Comparison of ENCODE assay signal across 11 cellular contexts in genomic region chr10:124735491-124736286, GRCh38. TPM values are rescaled to one million over a fixed set of nuclear protein-coding genes. Genes with fewer than 3 reads are reported as not detected.
A peak's percentile ranks its signal among the peaks of the same experiment; 100 is the strongest.
DNase-seq lines count a peak whose midpoint lies in the region; ATAC-seq, FAIRE-seq and TF ChIP-seq lines count a peak whose summit lies in the region.
"Had no signal": no experiment of that assay in that cellular context is flagged by ENCODE, and none has a peak within 500 bp of the region (broad histone marks: within the 10 kb centered on the region; RNA-seq: fewer than 3 reads in every experiment).

No MANE protein-coding gene starts in this region.

- no peak for DNase-seq in IMR-90
- no peak for DNase-seq in WTC11 (ENCODE audit: low spot score)
- peak; percentile 6 for DNase-seq in kidney tubule cell (ENCODE audit: low spot score)
- DNase-seq in small intestine = no peak
- DNase-seq in GF-D8 (lab: John Stamatoyannopoulos, UW) = no peak
- DNase-seq in midbrain (lab: John Stamatoyannopoulos, UW) = no peak
- DNase-seq: activated naive CD4-positive, alpha-beta T cell treated with anti-CD3 and anti-CD28 coated beads for 36 hours; mesendoderm; stimulated activated CD4-positive, alpha-beta T cell treated with anti-CD3 and anti-CD28 coated beads, Interleukin-4, amount 100 ng/mL, for 1 hour had no signal

- dilution Hi-C loops in IMR-90 (cut with HindIII; ENCODE audit: low sequenced_read_pairs, unreplicated experiment) = no loop called here

- no peak overlapping the region for H3K4ac ChIP-seq in IMR-90 (ENCODE audit: low read depth, low read length)

- no peak overlapping the region for H4K8ac ChIP-seq in IMR-90 (ENCODE audit: low read depth in 2 of 2, low read length in 2 of 2)

- H3K27me3 Mint-ChIP-seq in WTC11 (ENCODE audit: low read depth) = no peaks in the 10 kb centered on the region; the same call in none of the 2 replicates

- H3K9me3 ChIP-seq in IMR-90 (ENCODE audit: control insufficient read depth, insufficient read depth, low read length) (no peaks in the 10 kb centered on the region), small intestine (ENCODE audit: control insufficient read depth, low read depth) (no peaks in the 10 kb centered on the region)

- H3K27me3 ChIP-seq in IMR-90 (ENCODE audit: control insufficient read depth, insufficient read depth, low read length) = no peaks in the 10 kb centered on the region
- H3K27me3 ChIP-seq in small intestine (ENCODE audit: control insufficient read depth in 2 of 2, insufficient read depth in 2 of 2, low read length in 2 of 2) = no peaks in the 10 kb centered on the region

- peaks cover 3 to 41% of the 10 kb centered on the region in 2 experiments; a peak in 3 of 4 replicates for H3K79me1 ChIP-seq in IMR-90 (ENCODE audit: low read depth in 1 of 2, low read length in 2 of 2)

- peaks cover 20% of the 10 kb centered on the region for H3K4me1 ChIP-seq in IMR-90 (ENCODE audit: control insufficient read depth, insufficient read depth, low read length)
- peaks cover 41 to 43% of the 10 kb centered on the region in 2 donors for H3K4me1 ChIP-seq in small intestine (ENCODE audit: control insufficient read depth in 2 of 2, insufficient read depth in 1 of 2, low read depth in 1 of 2, low read length in 1 of 2)

- H4K91ac ChIP-seq in IMR-90 (ENCODE audit: insufficient read depth, low read depth, low read length) = no peak overlapping the region

- TF ChIP-seq CTCF in IMR-90 (conservative IDR thresholded peaks at IDR 0.05; ENCODE audit: low read depth, low read length) (no peak), WTC11 (IDR thresholded peaks at IDR 0.05) (no peak)

- peak overlapping the region; percentile 20 for H2AK9ac ChIP-seq in IMR-90 (replicated peaks; ENCODE audit: low read depth, low read length, poor library complexity)

- no peak overlapping the region for H3K4me3 ChIP-seq in IMR-90 (ENCODE audit: insufficient read depth, low read depth, low read length)
- H3K4me3 ChIP-seq in small intestine (ENCODE audit: low read depth in 1 of 2, low read length in 2 of 2) = no peak overlapping the region

- H3K27ac Mint-ChIP-seq in WTC11 = no peak overlapping the region

- no peaks in the 10 kb centered on the region for H3K9me3 Mint-ChIP-seq in WTC11
- H3K9me3 Mint-ChIP-seq: activated naive CD4-positive, alpha-beta T cell treated with anti-CD3 and anti-CD28 coated beads for 36 hours had no signal

- no peak overlapping the region for H4K5ac ChIP-seq in IMR-90 (ENCODE audit: low read depth, low read length)

- H3K9ac ChIP-seq in IMR-90 (ENCODE audit: low read depth, low read length) = no peak overlapping the region

- intact Hi-C loops in IMR-90 (cut with micrococcal nuclease) = no loop called here

- no peak overlapping the region for H3K56ac ChIP-seq in IMR-90 (ENCODE audit: extremely low read depth, insufficient read depth, low read length)

- in situ Hi-C loops in IMR-90 (cut with MboI; ENCODE audit: low sequenced_read_pairs) = no loop called here

- H2AK5ac ChIP-seq in IMR-90 (ENCODE audit: low read depth, low read length) = no peak overlapping the region

- no peak for TF ChIP-seq POLR2A in IMR-90 (IDR thresholded peaks at IDR 0.05; ENCODE audit: low read depth, low read length)

- H3K23ac ChIP-seq in IMR-90 (ENCODE audit: low read depth, low read length) = no peak overlapping the region

- no peak overlapping the region; the same call in 1 of the 2 replicates for H3K27ac ChIP-seq in IMR-90 (ENCODE audit: insufficient read depth, low read length)
- peak overlapping the region; percentile 41 to 69 for H3K27ac ChIP-seq in small intestine (ENCODE audit: low read depth in 1 of 2, low read length in 1 of 2)

- H3K14ac ChIP-seq in IMR-90 (replicated peaks; ENCODE audit: low read depth, low read length) = no peak overlapping the region

- CTCF ChIA-PET in IMR-90 (lab: Yijun Ruan, JAX) = interaction anchor here (0.5 kb wide), 1 partner anchor 201 kb away, joined by 3 read pairs; no protein-coding TSS in a partner anchor
- CTCF ChIA-PET in WTC11 (lab: Charles Lee) = interaction anchor here (1.0 to 1.1 kb wide), 2 partner anchors 22 to 30 kb away, joined by 3 to 4 read pairs; no protein-coding TSS in a partner anchor

- POLR2A ChIA-PET in IMR-90 (lab: Charles Lee; ENCODE audit: unreplicated experiment) = no interaction called here
- POLR2A ChIA-PET in WTC11 (lab: Charles Lee) = interaction anchor here (1.1 to 1.5 kb wide), 2 partner anchors 11 to 27 kb away, joined by 3 to 4 read pairs; no protein-coding TSS in a partner anchor

- H2BK20ac ChIP-seq in IMR-90 (ENCODE audit: low read depth, low read length) = no peak overlapping the region

- H3K36me3 ChIP-seq in IMR-90 (ENCODE audit: control insufficient read depth, insufficient read depth, low read length) (0 out of 2 replicates have a peak, but pooled peaks cover 1% of the 10 kb centered on the region), small intestine (ENCODE audit: control insufficient read depth in 2 of 2, insufficient read depth in 2 of 2, low read length in 2 of 2) (peaks cover 0 to 3% of the 10 kb centered on the region in 2 donors)

- WGBS in IMR-90 (ENCODE audit: extremely low coverage in 2 of 2, insufficient read length in 1 of 2), 2 experiments = 85% methylated on average over 3 of the region's 15 CpGs; no CpG with 5 or more reads in 1 of the 2 experiments
- WGBS in small intestine, 3 donors = 86 to 91% (median 88%) methylated on average over 15 of the region's 15 CpGs

- H3K9me1 ChIP-seq in IMR-90 (ENCODE audit: insufficient read depth, low read length) = peaks cover 4% of the 10 kb centered on the region; the same call in 1 of the 2 replicates

- no peak overlapping the region for H2BK15ac ChIP-seq in IMR-90 (ENCODE audit: low read depth, low read length)

- peaks cover 48% of the 10 kb centered on the region for H3K4me1 Mint-ChIP-seq in WTC11

- no peak overlapping the region for H2BK120ac ChIP-seq in IMR-90 (ENCODE audit: low read depth, low read length)

- FAIRE-seq in small intestine (lab: Jason Lieb, UNC) = no peak

- BruUV-seq in IMR-90 (replicated peaks; lab: Mats Ljungman, UMichigan) = no TSS peak

- no peak overlapping the region; the same call in 1 of the 2 replicates for H3K4me2 ChIP-seq in IMR-90 (ENCODE audit: low read depth, low read length)

- no peak for TF ChIP-seq RAD21 in IMR-90 (IDR thresholded peaks at IDR 0.05; ENCODE audit: low read length)

- no peak overlapping the region for H2BK5ac ChIP-seq in IMR-90 (ENCODE audit: low read depth, low read length, poor library complexity, severe bottlenecking)

- H4K20me1 ChIP-seq in IMR-90 (ENCODE audit: insufficient read depth, low read length) = peaks cover 22% of the 10 kb centered on the region

- no peak for ATAC-seq in IMR-90 (ENCODE audit: low read depth)
- ATAC-seq in WTC11 = no peak
- ATAC-seq in HG02759 (IDR thresholded peaks at IDR 0.05; ENCODE audit: unreplicated experiment) = no peak
- no peak for ATAC-seq in HG03196 (IDR thresholded peaks at IDR 0.05; ENCODE audit: unreplicated experiment)

- H3K4me3 Mint-ChIP-seq in WTC11 = no peak overlapping the region
- H3K4me3 Mint-ChIP-seq: activated naive CD4-positive, alpha-beta T cell treated with anti-CD3 and anti-CD28 coated beads for 36 hours had no signal

- peak overlapping the region; percentile 59 for H2AFZ ChIP-seq in IMR-90 (replicated peaks; ENCODE audit: low read length, poor library complexity)

- peaks cover 5% of the 10 kb centered on the region; the same call in 1 of the 2 replicates for H3K36me3 Mint-ChIP-seq in WTC11

- H3K18ac ChIP-seq in IMR-90 (ENCODE audit: low read depth, low read length) = no peak overlapping the region

TF ChIP-seq in IMR-90, 13 proteins besides CTCF, POLR2A, EP300 and RAD21 (continues in another document):
- TF ChIP-seq FOS (IDR thresholded peaks at IDR 0.05; ENCODE audit: low read depth, low read length) (no peak), USF2 (IDR thresholded peaks at IDR 0.05; ENCODE audit: low read depth, low read length) (no peak), BHLHE40 (IDR thresholded peaks at IDR 0.05; ENCODE audit: low read depth, low read length) (no peak), MAFK (IDR thresholded peaks at IDR 0.05; ENCODE audit: low read depth, low read length) (no peak), RCOR1 (IDR thresholded peaks at IDR 0.05; ENCODE audit: insufficient replicate concordance, low read length) (no peak), NFE2L2 (IDR thresholded peaks at IDR 0.05; ENCODE audit: low read depth, low read length) (no peak)

TF ChIP-seq in WTC11, 78 proteins besides CTCF, POLR2A, EP300 and RAD21:
- TF ChIP-seq ZNF396 (CRISPR knock-in tag; IDR thresholded peaks at IDR 0.05; ENCODE audit: borderline replicate concordance) = no peak
- TF ChIP-seq ZNF121 (CRISPR knock-in tag; IDR thresholded peaks at IDR 0.05) = 0 out of 2 replicates have a peak, but pooled peaks have one; percentile 27

RNA-seq across cellular contexts. Expression of gene FAM53B, which starts 8.5 kb away (rescaled TPM):
- total RNA-seq in IMR-90 (2012; rRNA removed) = 5.3 and 5.7 TPM in 2 replicates
- polyA plus RNA-seq in IMR-90 (2012; rRNA removed) = 3.8 and 5.0 TPM in 2 replicates
- polyA plus RNA-seq in IMR-90 (2012; cell fraction: cytosol; rRNA removed) = 2.5 and 4.1 TPM in 2 replicates
- 7.0 and 12.4 TPM in 2 replicates for polyA plus RNA-seq in IMR-90 (2012; cell fraction: nucleus; rRNA removed; ENCODE audit: low replicate concordance)
- 18.7 to 21.3 TPM (median 19.9 TPM) in 3 replicates for total RNA-seq in WTC11 (2021)
- 10 to 100 TPM; 15.1 to 30.2 (median 18.8) TPM for polyA plus RNA-seq in small intestine

RNA-seq across cellular contexts. Expression of gene EEF1AKMT2, which starts 56.0 kb away (rescaled TPM):
- total RNA-seq in IMR-90 (2012; rRNA removed) (9.7 and 22.8 TPM in 2 replicates), WTC11 (2021) (21.6 to 26.4 TPM (median 25.7 TPM) in 3 replicates)
- polyA plus RNA-seq in IMR-90 (2012; rRNA removed) (9.5 and 12.7 TPM in 2 replicates), small intestine (10 to 100 TPM in 2 of 3 donors, 1 to 10 TPM in 1; 9.6 to 13.2 (median 12.7) TPM)
- 3.4 and 3.9 TPM in 2 replicates for polyA plus RNA-seq in IMR-90 (2012; cell fraction: cytosol; rRNA removed)
- polyA plus RNA-seq in IMR-90 (2012; cell fraction: nucleus; rRNA removed; ENCODE audit: low replicate concordance) = 1.3 and 13.1 TPM in 2 replicates
